In the genomic region with DNA sequence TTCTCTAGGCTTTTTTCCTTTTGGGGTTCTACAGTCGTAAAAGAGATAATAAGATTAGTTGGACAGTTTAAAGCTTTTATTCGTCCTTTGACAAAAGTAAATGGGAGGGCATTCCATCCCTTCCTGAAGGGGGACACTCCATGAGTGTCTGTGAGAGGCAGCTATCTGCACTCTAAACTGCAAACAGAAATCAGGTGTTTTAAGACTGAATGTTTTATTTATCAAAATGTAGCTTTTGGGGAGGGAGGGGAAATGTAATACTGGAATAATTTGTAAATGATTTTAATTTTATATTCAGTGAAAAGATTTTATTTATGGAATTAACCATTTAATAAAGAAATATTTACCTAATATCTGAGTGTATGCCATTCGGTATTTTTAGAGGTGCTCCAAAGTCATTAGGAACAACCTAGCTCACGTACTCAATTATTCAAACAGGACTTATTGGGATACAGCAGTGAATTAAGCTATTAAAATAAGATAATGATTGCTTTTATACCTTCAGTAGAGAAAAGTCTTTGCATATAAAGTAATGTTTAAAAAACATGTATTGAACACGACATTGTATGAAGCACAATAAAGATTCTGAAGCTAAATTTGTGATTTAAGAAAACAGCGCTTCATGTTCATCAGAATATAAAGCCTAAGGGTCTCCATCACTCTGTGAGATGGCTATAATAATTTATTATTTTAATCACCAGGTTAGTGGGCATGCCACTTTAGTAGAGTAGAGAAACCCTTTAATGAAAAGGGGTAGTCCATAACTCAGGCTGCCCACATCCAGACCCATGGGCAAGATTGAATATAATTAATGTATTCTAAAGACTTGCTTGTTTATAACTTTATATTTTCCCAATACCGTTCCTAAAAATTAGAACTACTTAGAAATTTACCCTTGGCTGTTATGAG, we compare ENCODE assay signal across 9 cellular contexts. TPM values are rescaled to one million over a fixed set of nuclear protein-coding genes. Genes with fewer than 3 reads are reported as not detected.
A peak's percentile ranks its signal among the peaks of the same experiment; 100 is the strongest.
DNase-seq lines count a peak whose midpoint lies in the region; ATAC-seq and TF ChIP-seq lines count a peak whose summit lies in the region.
"Had no signal": no experiment of that assay in that cellular context is flagged by ENCODE, and none has a peak within 500 bp of the region (broad histone marks: within the 10 kb centered on the region; RNA-seq: fewer than 3 reads in every experiment).

No MANE protein-coding gene starts in this region.

- peaks cover 32% of the 10 kb centered on the region for H3K36me3 ChIP-seq in RWPE2 (ENCODE audit: low read depth)
- H3K36me3 ChIP-seq in fibroblast of lung (ENCODE audit: control insufficient read depth, insufficient read depth, low read length): peaks cover 7% of the 10 kb centered on the region

- H4K20me1 ChIP-seq in fibroblast of lung (ENCODE audit: control insufficient read depth, extremely low read depth, insufficient read depth, low read length): no peaks in the 10 kb centered on the region

- TF ChIP-seq POLR2A in lower leg skin (IDR thresholded peaks at IDR 0.05): no peak

- no peak for DNase-seq in AG10803 (ENCODE audit: low read depth)
- DNase-seq in RWPE2 (ENCODE audit: low spot score): no peak
- peak in 1 of 2 donors; percentile 34 for DNase-seq in fibroblast of lung (ENCODE audit: low read depth in 2 of 2)
- no peak for DNase-seq in osteocyte (ENCODE audit: extremely low spot score, unreplicated experiment)
- DNase-seq in lower leg skin (ENCODE audit: low spot score in 2 of 2): no peak
- no peak for DNase-seq in pons (ENCODE audit: low spot score)
- DNase-seq in AG08395 (ENCODE audit: low spot score): no peak
- no peak for DNase-seq in activated effector memory CD4-positive, alpha-beta T cell treated with anti-CD3 and anti-CD28 coated beads, Interleukin-2, amount 50 U/mL, for 16 hours

- H3K36me3 Mint-ChIP-seq in osteocyte (ENCODE audit: unreplicated experiment): peaks cover 22% of the 10 kb centered on the region

- H3K4me1 Mint-ChIP-seq in osteocyte (ENCODE audit: unreplicated experiment): peaks cover 60% of the 10 kb centered on the region

- H3K4me3 ChIP-seq in AG10803 (ENCODE audit: low read length) (peak overlapping the region; percentile 96), RWPE2 (ENCODE audit: severe bottlenecking) (peak overlapping the region; percentile 70), fibroblast of lung (replicated peaks in 1 of 4; ENCODE audit: control extremely low read depth in 1 of 4, insufficient read depth in 1 of 4, low read depth in 3 of 4, low read length in 4 of 4) (peak overlapping the region; percentile 55 to 97 (median 86)), lower leg skin (ENCODE audit: low read depth, poor library complexity, severe bottlenecking) (no peak overlapping the region)

- no peaks in the 10 kb centered on the region for H3K27me3 Mint-ChIP-seq in osteocyte (ENCODE audit: unreplicated experiment)

- H3K4me1 ChIP-seq in RWPE2 (ENCODE audit: insufficient read depth, poor library complexity, severe bottlenecking) (peaks cover 30% of the 10 kb centered on the region), fibroblast of lung (ENCODE audit: control insufficient read depth, extremely low read depth, insufficient read depth, low read length) (peaks cover 4% of the 10 kb centered on the region)

- peak; percentile 46 for ATAC-seq in RWPE2 (ENCODE audit: low read depth)

- no peak for TF ChIP-seq CTCF in AG10803 (conservative IDR thresholded peaks at IDR 0.05; ENCODE audit: low read length)
- no peak for TF ChIP-seq CTCF in RWPE2 (IDR thresholded peaks at IDR 0.05; ENCODE audit: poor library complexity, severe bottlenecking)
- TF ChIP-seq CTCF in fibroblast of lung (conservative IDR thresholded peaks at IDR 0.05 in 1 of 2, IDR thresholded peaks at IDR 0.05 in 1 of 2; ENCODE audit: low read depth in 1 of 2, low read length in 2 of 2): no peak
- TF ChIP-seq CTCF in osteocyte (IDR thresholded peaks at IDR 0.05): no peak
- no peak for TF ChIP-seq CTCF in lower leg skin (IDR thresholded peaks at IDR 0.05)

- H3K79me2 ChIP-seq in fibroblast of lung (ENCODE audit: control insufficient read depth, insufficient read depth, low read length): peaks cover 36% of the 10 kb centered on the region

- H3K4me3 Mint-ChIP-seq in osteocyte (ENCODE audit: unreplicated experiment): peak overlapping the region; percentile 97
- H3K4me3 Mint-ChIP-seq: stimulated activated naive CD8-positive, alpha-beta T cell treated with anti-CD3 and anti-CD28 coated beads, Interleukin-15, Interleukin-2, amounts not matched to agents 100 ng/mL and 50 ng/mL, for 24 hours had no signal

- H3K9ac ChIP-seq in fibroblast of lung (ENCODE audit: insufficient read depth, low read length): peak overlapping the region; percentile 95

- WGBS in lower leg skin, 2 donors: 79 to 82% methylated on average over 7 of the region's 7 CpGs

- H3K9me3 Mint-ChIP-seq in osteocyte (ENCODE audit: unreplicated experiment): peaks cover 4% of the 10 kb centered on the region
- H3K9me3 Mint-ChIP-seq: stimulated activated naive CD8-positive, alpha-beta T cell treated with anti-CD3 and anti-CD28 coated beads, Interleukin-15, Interleukin-2, amounts not matched to agents 100 ng/mL and 50 ng/mL, for 24 hours had no signal

- H3K9me3 ChIP-seq in RWPE2 (ENCODE audit: severe bottlenecking) (no peaks in the 10 kb centered on the region), fibroblast of lung (ENCODE audit: control insufficient read depth, insufficient read depth, low read depth, low read length) (no peaks in the 10 kb centered on the region)

- peak overlapping the region; percentile 2 for H3K4me2 ChIP-seq in fibroblast of lung (ENCODE audit: extremely low read depth, insufficient read depth, low read length)

- H3K27ac Mint-ChIP-seq in osteocyte (ENCODE audit: unreplicated experiment): peak overlapping the region; percentile 99
- H3K27ac Mint-ChIP-seq: stimulated activated naive CD8-positive, alpha-beta T cell treated with anti-CD3 and anti-CD28 coated beads, Interleukin-15, Interleukin-2, amounts not matched to agents 100 ng/mL and 50 ng/mL, for 24 hours had no signal

- intact Hi-C loops in lower leg skin (cut with DNase I; ENCODE audit: low total_unique reads): loop anchor here (10.0 kb wide), 1 partner anchor 79 kb away; no protein-coding TSS in a partner anchor

- H3K27ac ChIP-seq in RWPE2 (ENCODE audit: poor library complexity, severe bottlenecking) (peak overlapping the region; percentile 95), fibroblast of lung (ENCODE audit: insufficient read depth, low read length) (peak overlapping the region; percentile 96)

- no peak overlapping the region for H2AFZ ChIP-seq in fibroblast of lung (ENCODE audit: low read length)

- no peaks in the 10 kb centered on the region for H3K27me3 ChIP-seq in RWPE2 (ENCODE audit: insufficient read depth, poor library complexity, severe bottlenecking)
- H3K27me3 ChIP-seq in fibroblast of lung (ENCODE audit: control insufficient read depth, insufficient read depth, low read length): no peaks in the 10 kb centered on the region

RNA-seq across cellular contexts. Expression of gene CCN1, which starts 3.0 kb away (rescaled TPM):
- total RNA-seq in fibroblast of lung: 48.5 and 146 TPM in 2 replicates
- 531 and 635 TPM in 2 replicates for polyA plus RNA-seq in fibroblast of lung
- 570 and 726 TPM in 2 replicates for polyA plus RNA-seq in fibroblast of lung (2012)
- polyA minus RNA-seq in fibroblast of lung (ENCODE audit: low replicate concordance): 406 and 477 TPM in 2 replicates
- 412 and 526 TPM in 2 replicates for total RNA-seq in osteocyte
- 100 to 1,000 TPM in 2 of 4 donors, 10 to 100 TPM in 2; 47.1 to 174 (median 80.4) TPM for total RNA-seq in lower leg skin
